18 cellular contexts compared by ENCODE assay signal in genomic region chr1:1143636-1144035, GRCh38. TPM values are rescaled to one million over a fixed set of nuclear protein-coding genes. Genes with fewer than 3 reads are reported as not detected.
DNase-seq lines count a peak whose midpoint lies in the region; ATAC-seq and TF ChIP-seq lines count a peak whose summit lies in the region.
"Had no signal": no experiment of that assay in that cellular context is flagged by ENCODE, and none has a peak within 500 bp of the region (broad histone marks: within the 10 kb centered on the region; RNA-seq: fewer than 3 reads in every experiment).

No MANE protein-coding gene starts in this region.

- H3K4me3 Mint-ChIP-seq in activated CD4-positive, alpha-beta T cell treated with anti-CD3 and anti-CD28 coated beads for 36 hours, result peak overlapping the region; percentile 34
- peak overlapping the region; percentile 70 for H3K4me3 Mint-ChIP-seq in activated naive CD8-positive, alpha-beta T cell treated with anti-CD3 and anti-CD28 coated beads, Interleukin-2, amount 10 ng/mL, durations not matched to agents 7 days and 5 days
- H3K4me3 Mint-ChIP-seq: nephron progenitor cell had no signal

- peaks cover 0 to 19% (median under 1%) of the 10 kb centered on the region in 3 experiments for H3K27me3 ChIP-seq in neuronal stem cell (ENCODE audit: control insufficient read depth in 3 of 3, insufficient read depth in 3 of 3, low read depth in 1 of 3, low read length in 3 of 3)
- peaks cover 0 to 45% of the 10 kb centered on the region in 2 donors for H3K27me3 ChIP-seq in left lung
- H3K27me3 ChIP-seq: hepatocyte, right atrium auricular region, SJSA1, uterus had no signal

- H3K9me3 Mint-ChIP-seq in activated CD4-positive, alpha-beta T cell treated with anti-CD3 and anti-CD28 coated beads for 36 hours (ENCODE audit: low read depth), result no peaks in the 10 kb centered on the region
- H3K9me3 Mint-ChIP-seq in activated naive CD8-positive, alpha-beta T cell treated with anti-CD3 and anti-CD28 coated beads, Interleukin-2, amount 10 ng/mL, durations not matched to agents 7 days and 5 days, result no peaks in the 10 kb centered on the region
- H3K9me3 Mint-ChIP-seq: nephron progenitor cell had no signal

- no peaks in the 10 kb centered on the region for H3K9me3 ChIP-seq in KOPT-K1 (ENCODE audit: insufficient read depth, low read length, poor library complexity, severe bottlenecking)
- H3K9me3 ChIP-seq in neuronal stem cell (replicated peaks in 1 of 2; ENCODE audit: control insufficient read depth in 2 of 2, insufficient read depth in 1 of 2, low read depth in 1 of 2, low read length in 2 of 2), result no peaks in the 10 kb centered on the region
- H3K9me3 ChIP-seq in left lung, result no peaks in the 10 kb centered on the region
- H3K9me3 ChIP-seq: right atrium auricular region, SJSA1, uterus had no signal

- peak overlapping the region; percentile 99 for H2AK5ac ChIP-seq in neuronal stem cell (ENCODE audit: low read depth, low read length)

- peaks cover 7% of the 10 kb centered on the region for H3K79me1 ChIP-seq in neuronal stem cell (ENCODE audit: low read depth, low read length)

- CTCF ChIA-PET in activated CD4-positive, alpha-beta T cell treated with anti-CD3 and anti-CD28 coated beads for 36 hours (lab: Charles Lee), result no interaction called here

- intact Hi-C loops in activated CD4-positive, alpha-beta T cell treated with anti-CD3 and anti-CD28 coated beads for 36 hours (cut with DNase I, micrococcal nuclease), result loop anchor here in 1 of 2 experiments (5.0 kb wide), 1 partner anchor 64 kb away; the partner anchor contains the start of gene TNFRSF18
- intact Hi-C loops in left lung (cut with DNase I), result no loop called here

- peaks cover 18% of the 10 kb centered on the region for H3K4me1 Mint-ChIP-seq in activated CD4-positive, alpha-beta T cell treated with anti-CD3 and anti-CD28 coated beads for 36 hours
- peaks cover 5% of the 10 kb centered on the region for H3K4me1 Mint-ChIP-seq in activated naive CD8-positive, alpha-beta T cell treated with anti-CD3 and anti-CD28 coated beads, Interleukin-2, amount 10 ng/mL, durations not matched to agents 7 days and 5 days

- H2BK12ac ChIP-seq in neuronal stem cell (ENCODE audit: low read length), result peak overlapping the region; percentile 90

- no peaks in the 10 kb centered on the region for H3K36me3 Mint-ChIP-seq in activated CD4-positive, alpha-beta T cell treated with anti-CD3 and anti-CD28 coated beads for 36 hours (ENCODE audit: low read depth)
- no peaks in the 10 kb centered on the region for H3K36me3 Mint-ChIP-seq in activated naive CD8-positive, alpha-beta T cell treated with anti-CD3 and anti-CD28 coated beads, Interleukin-2, amount 10 ng/mL, durations not matched to agents 7 days and 5 days

- DNase-seq in activated CD4-positive, alpha-beta T cell treated with anti-CD3 and anti-CD28 coated beads for 36 hours, result no peak
- no peak for DNase-seq in activated CD4-positive, alpha-beta T cell treated with anti-CD3 and anti-CD28 coated beads for 4 hours
- no peak for DNase-seq in activated naive CD8-positive, alpha-beta T cell treated with anti-CD3 and anti-CD28 coated beads, Interleukin-2, amount 10 ng/mL, durations not matched to agents 7 days and 5 days
- DNase-seq in neuronal stem cell (ENCODE audit: low spot score), result no peak
- DNase-seq in left lung, result no peak
- DNase-seq in HPDE6-E6E7 (ENCODE audit: extremely low spot score), result no peak
- DNase-seq: dermis blood vessel endothelial cell, GM23248, left cardiac atrium, NCI-H1048, nephron progenitor cell, uterus had no signal

- peak overlapping the region; percentile 89 for H3K14ac ChIP-seq in neuronal stem cell (ENCODE audit: low read length)

- no peak for ATAC-seq in activated CD4-positive, alpha-beta T cell treated with anti-CD3 and anti-CD28 coated beads for 36 hours
- no peak for ATAC-seq in activated naive CD8-positive, alpha-beta T cell treated with anti-CD3 and anti-CD28 coated beads, Interleukin-2, amount 10 ng/mL, durations not matched to agents 7 days and 5 days (ENCODE audit: low read depth)
- ATAC-seq in GM21619 (IDR thresholded peaks at IDR 0.05; ENCODE audit: unreplicated experiment) (no peak), left lung (no peak)

- H3K4me3 ChIP-seq in neuronal stem cell (ENCODE audit: low read length in 2 of 2), result no peak overlapping the region
- no peak overlapping the region for H3K4me3 ChIP-seq in left lung
- H3K4me3 ChIP-seq: GM23248, hepatocyte, right atrium auricular region, SJSA1, uterus had no signal

- WGBS in neuronal stem cell (ENCODE audit: extremely low coverage in 2 of 2, insufficient read length in 2 of 2, insufficient replicate concordance in 1 of 2), 2 donors, result no CpG with 5 or more reads among the region's 14 CpGs

- no peak overlapping the region for H2AFZ ChIP-seq in neuronal stem cell (ENCODE audit: low read length)
- H2AFZ ChIP-seq: GM23248, hepatocyte had no signal

- no peak overlapping the region for H4K8ac ChIP-seq in neuronal stem cell (ENCODE audit: low read depth, low read length)

- H3K27ac Mint-ChIP-seq in activated CD4-positive, alpha-beta T cell treated with anti-CD3 and anti-CD28 coated beads for 36 hours, result peak overlapping the region; percentile 82
- H3K27ac Mint-ChIP-seq in activated naive CD8-positive, alpha-beta T cell treated with anti-CD3 and anti-CD28 coated beads, Interleukin-2, amount 10 ng/mL, durations not matched to agents 7 days and 5 days, result peak overlapping the region; percentile 99
- H3K27ac Mint-ChIP-seq: nephron progenitor cell had no signal

- peak overlapping the region; percentile 89 for H3K18ac ChIP-seq in neuronal stem cell (ENCODE audit: low read length)

- H3K27ac ChIP-seq in KOPT-K1 (ENCODE audit: low read depth, low read length, poor library complexity, severe bottlenecking), result peak overlapping the region; percentile 99
- peak overlapping the region; percentile 22 for H3K27ac ChIP-seq in neuronal stem cell (replicated peaks; ENCODE audit: low read length)
- H3K27ac ChIP-seq in left lung, result peak overlapping the region in 1 of 2 donors; percentile 42
- H3K27ac ChIP-seq: GM23248, right atrium auricular region, SJSA1, uterus had no signal

- no peak for TF ChIP-seq CTCF in left lung (IDR thresholded peaks at IDR 0.05)

- no peak overlapping the region for H2BK120ac ChIP-seq in neuronal stem cell (ENCODE audit: low read depth, low read length)

- H3K4ac ChIP-seq in neuronal stem cell (ENCODE audit: low read length), result no peak overlapping the region

- POLR2A ChIA-PET in activated CD4-positive, alpha-beta T cell treated with anti-CD3 and anti-CD28 coated beads for 36 hours (lab: Charles Lee), result no interaction called here
- POLR2A ChIA-PET in activated naive CD8-positive, alpha-beta T cell treated with anti-CD3 and anti-CD28 coated beads, Interleukin-2, amount 10 ng/mL, durations not matched to agents 7 days and 5 days (lab: Charles Lee), result no interaction called here

- no peaks in the 10 kb centered on the region for H3K36me3 ChIP-seq in KOPT-K1 (ENCODE audit: insufficient read depth, low read length)
- H3K36me3 ChIP-seq in neuronal stem cell (replicated peaks in 1 of 2; ENCODE audit: control insufficient read depth in 2 of 2, insufficient read depth in 2 of 2, low read length in 2 of 2), result no peaks in the 10 kb centered on the region
- no peaks in the 10 kb centered on the region for H3K36me3 ChIP-seq in left lung
- H3K36me3 ChIP-seq: right atrium auricular region, SJSA1, uterus had no signal

- peak overlapping the region; percentile 95 for H2BK15ac ChIP-seq in neuronal stem cell (ENCODE audit: low read length)

- no peak overlapping the region for H3K23ac ChIP-seq in neuronal stem cell (ENCODE audit: low read depth, low read length, poor library complexity)

- H3K4me1 ChIP-seq in neuronal stem cell (ENCODE audit: control insufficient read depth in 2 of 2, insufficient read depth in 1 of 2, low read depth in 1 of 2, low read length in 2 of 2) (peaks cover 4 to 5% of the 10 kb centered on the region in 2 donors), left lung (peaks cover 0 to 14% of the 10 kb centered on the region in 2 donors)
- H3K4me1 ChIP-seq: right atrium auricular region, uterus had no signal

- H2BK5ac ChIP-seq in neuronal stem cell (ENCODE audit: low read length), result peak overlapping the region; percentile 75

- no peak overlapping the region for H3K9ac ChIP-seq in neuronal stem cell (ENCODE audit: low read depth, low read length, poor library complexity)
- H3K9ac ChIP-seq: GM23248 had no signal

- no peaks in the 10 kb centered on the region for H3K27me3 Mint-ChIP-seq in activated CD4-positive, alpha-beta T cell treated with anti-CD3 and anti-CD28 coated beads for 36 hours
- no peaks in the 10 kb centered on the region for H3K27me3 Mint-ChIP-seq in activated naive CD8-positive, alpha-beta T cell treated with anti-CD3 and anti-CD28 coated beads, Interleukin-2, amount 10 ng/mL, durations not matched to agents 7 days and 5 days

- H4K91ac ChIP-seq in neuronal stem cell (ENCODE audit: low read depth, low read length, poor library complexity), result peak overlapping the region; percentile 95

- H3K4me2 ChIP-seq in neuronal stem cell (ENCODE audit: insufficient read depth, low read length, poor library complexity, severe bottlenecking), result no peak overlapping the region
- H3K4me2 ChIP-seq: hepatocyte had no signal

RNA-seq across cellular contexts. Expression of gene C1orf159, which starts 27.7 kb away (rescaled TPM):
- 10 to 100 TPM; 11.3 to 13.5 TPM for total RNA-seq in activated CD4-positive, alpha-beta T cell treated with anti-CD3 and anti-CD28 coated beads for 36 hours
- 10 to 100 TPM; 22.7 to 23.0 TPM for total RNA-seq in activated naive CD8-positive, alpha-beta T cell treated with anti-CD3 and anti-CD28 coated beads, Interleukin-2, amount 10 ng/mL, durations not matched to agents 7 days and 5 days
- 12.3 TPM for polyA plus RNA-seq in neuronal stem cell (2013, experiment 1 of 2)
- polyA plus RNA-seq in neuronal stem cell (2013, experiment 2 of 2), result 11.7 TPM
- 10 to 100 TPM in 1 of 2 donors, 1 to 10 TPM in 1; 8.0 to 14.0 TPM for total RNA-seq in left lung

RNA-seq across cellular contexts. Expression of gene TTLL10, which starts 30.0 kb away (rescaled TPM):
- total RNA-seq in activated CD4-positive, alpha-beta T cell treated with anti-CD3 and anti-CD28 coated beads for 36 hours, result not detected
- total RNA-seq in activated naive CD8-positive, alpha-beta T cell treated with anti-CD3 and anti-CD28 coated beads, Interleukin-2, amount 10 ng/mL, durations not matched to agents 7 days and 5 days, result not detected
- polyA plus RNA-seq in neuronal stem cell (2013, experiment 1 of 2), result 1.3 TPM
- 1.3 TPM for polyA plus RNA-seq in neuronal stem cell (2013, experiment 2 of 2)
- total RNA-seq in left lung, result 1 to 10 TPM in 1 of 2 donors, under 1 TPM in 1; 0.17 to 4.6 TPM
- total RNA-seq: astrocyte, dermis blood vessel endothelial cell, GM23248, hepatocyte, left cardiac atrium, right atrium auricular region, SJSA1 had no signal
- polyA plus RNA-seq: GM23248 had no signal
